In genomic region chr6:32838114-32838958, GRCh38 we compare ENCODE assay signal across 8 cellular contexts. TPM values are rescaled to one million over a fixed set of nuclear protein-coding genes. Genes with fewer than 3 reads are reported as not detected.
A peak's percentile ranks its signal among the peaks of the same experiment; 100 is the strongest.
DNase-seq lines count a peak whose midpoint lies in the region; ATAC-seq and TF ChIP-seq lines count a peak whose summit lies in the region.

Gene TAP2 (minus strand): TSS chr6:32838739. CDS start chr6:32838233, 506 bp downstream.

- in situ Hi-C loops in astrocyte of the cerebellum (cut with HindIII; ENCODE audit: low sequenced_read_pairs) = no loop called here

- WGBS in hepatocyte (ENCODE audit: low lambda C conversion rate, missing lambda C conversion rate) = under 1% methylated on average over 50 of the region's 57 CpGs

- peak; percentile 86 for DNase-seq in NCI-H2029 (lab: John Stamatoyannopoulos, UW)
- peak; percentile 99 for DNase-seq in T-helper 9 cell
- peak; percentile 81 for DNase-seq in astrocyte of the cerebellum (ENCODE audit: low read depth)
- DNase-seq in hepatocyte (ENCODE audit: low spot score) = peak; percentile 96
- no peak for DNase-seq in retinal pigment epithelial cell (ENCODE audit: low read depth)

- no peaks in the 10 kb centered on the region for H3K27me3 ChIP-seq in hepatocyte

- peak within 1 kb of the TSS; percentile 69 for H3K4me3 ChIP-seq in astrocyte of the cerebellum (ENCODE audit: low read depth, low read length)
- peak within 1 kb of the TSS; percentile 99 for H3K4me3 ChIP-seq in hepatocyte
- H3K4me3 ChIP-seq in retinal pigment epithelial cell (ENCODE audit: low read length) = peak within 1 kb of the TSS; percentile 85

- peaks cover 7% of the 10 kb centered on the region for H3K4me1 ChIP-seq in hepatocyte (ENCODE audit: insufficient read depth)

- H3K9me3 ChIP-seq in hepatocyte (ENCODE audit: low read depth) = no peaks in the 10 kb centered on the region

- TF ChIP-seq CTCF in 22Rv1 (IDR thresholded peaks at IDR 0.05) (peak; percentile 98), astrocyte of the cerebellum (IDR thresholded peaks at IDR 0.05; ENCODE audit: low read depth, low read length, missing control alignments) (peak; percentile 96), hepatocyte (IDR thresholded peaks at IDR 0.05; ENCODE audit: poor library complexity) (peak; percentile 99), retinal pigment epithelial cell (conservative IDR thresholded peaks at IDR 0.05; ENCODE audit: low read depth, low read length) (peak; percentile 87)

- H2AFZ ChIP-seq in hepatocyte = peak within 1 kb of the TSS; percentile 99

- H3K79me2 ChIP-seq in hepatocyte = no peaks in the 10 kb centered on the region

- peak within 1 kb of the TSS; percentile 96 for H3K4me2 ChIP-seq in hepatocyte

- no peaks in the 10 kb centered on the region for H3K36me3 ChIP-seq in hepatocyte (replicated peaks; ENCODE audit: insufficient read depth, low read depth)

- ATAC-seq in GM18508 (IDR thresholded peaks at IDR 0.05; ENCODE audit: insufficient read depth, unreplicated experiment) (peak; percentile 36), HG02981 (IDR thresholded peaks at IDR 0.05; ENCODE audit: unreplicated experiment) (peak; percentile 76)

- no peaks in the 10 kb centered on the region for H4K20me1 ChIP-seq in hepatocyte (ENCODE audit: insufficient read depth, poor library complexity, severe bottlenecking)

- H3K27ac ChIP-seq in 22Rv1 (peak within 1 kb of the TSS; percentile 79), hepatocyte (peak within 1 kb of the TSS; percentile 98)

- H3K9me2 ChIP-seq in hepatocyte (replicated peaks; ENCODE audit: insufficient read depth) = no peaks in the 10 kb centered on the region

RNA-seq across cellular contexts. Expression of gene TAP2, which starts in this region (rescaled TPM):
- total RNA-seq in hepatocyte = 5.9 and 11.7 TPM in 2 replicates
- 1.2 and 1.7 TPM in 2 replicates for polyA plus RNA-seq in hepatocyte
